5 cellular contexts compared by ENCODE assay signal in genomic region chr15:32427635-32428034, GRCh38. TPM values are rescaled to one million over a fixed set of nuclear protein-coding genes. Genes with fewer than 3 reads are reported as not detected.
"Had no signal": no experiment of that assay in that cellular context is flagged by ENCODE, and none has a peak within 500 bp of the region (broad histone marks: within the 10 kb centered on the region; RNA-seq: fewer than 3 reads in every experiment).

No MANE protein-coding gene starts in this region.

RNA-seq across cellular contexts. Expression of gene GOLGA8K, which starts 24.5 kb away (rescaled TPM):
- total RNA-seq: lung microvascular endothelial cell, myocyte had no signal
- polyA plus RNA-seq: keratinocyte; naive thymus-derived CD8-positive, alpha-beta T cell had no signal

RNA-seq across cellular contexts. Expression of gene GOLGA8O, which starts 27.8 kb away (rescaled TPM):
- total RNA-seq: lung microvascular endothelial cell, neural crest cell had no signal
- polyA plus RNA-seq: naive thymus-derived CD8-positive, alpha-beta T cell had no signal
